ENCODE assay signal across 1 cellular context in genomic region chr7:66150471-66150870, GRCh38.
TF ChIP-seq lines count a peak whose summit lies in the region.

No MANE protein-coding gene starts in this region.

TF ChIP-seq in SK-N-SH treated with all-trans-retinoic acid at 6 μM for 48 hours, 23 proteins besides CTCF, POLR2A, EP300 and RAD21 (continued from another document):
- TF ChIP-seq CREB5 (CRISPR knock-in tag; IDR thresholded peaks at IDR 0.05; ENCODE audit: low read depth) (no peak), ZC3H10 (CRISPR knock-in tag; IDR thresholded peaks at IDR 0.05) (no peak), TOX (CRISPR knock-in tag; IDR thresholded peaks at IDR 0.05; ENCODE audit: borderline replicate concordance) (no peak), PPARA (CRISPR knock-in tag; IDR thresholded peaks at IDR 0.05; ENCODE audit: borderline replicate concordance) (0 out of 2 replicates have a peak, but pooled peaks have one; percentile 28), ZNF565 (CRISPR knock-in tag; conservative IDR thresholded peaks at IDR 0.05; ENCODE audit: low read depth) (no peak), ISL1 (CRISPR knock-in tag; IDR thresholded peaks at IDR 0.05) (peak; percentile 58)
- TF ChIP-seq, protein P1, sequence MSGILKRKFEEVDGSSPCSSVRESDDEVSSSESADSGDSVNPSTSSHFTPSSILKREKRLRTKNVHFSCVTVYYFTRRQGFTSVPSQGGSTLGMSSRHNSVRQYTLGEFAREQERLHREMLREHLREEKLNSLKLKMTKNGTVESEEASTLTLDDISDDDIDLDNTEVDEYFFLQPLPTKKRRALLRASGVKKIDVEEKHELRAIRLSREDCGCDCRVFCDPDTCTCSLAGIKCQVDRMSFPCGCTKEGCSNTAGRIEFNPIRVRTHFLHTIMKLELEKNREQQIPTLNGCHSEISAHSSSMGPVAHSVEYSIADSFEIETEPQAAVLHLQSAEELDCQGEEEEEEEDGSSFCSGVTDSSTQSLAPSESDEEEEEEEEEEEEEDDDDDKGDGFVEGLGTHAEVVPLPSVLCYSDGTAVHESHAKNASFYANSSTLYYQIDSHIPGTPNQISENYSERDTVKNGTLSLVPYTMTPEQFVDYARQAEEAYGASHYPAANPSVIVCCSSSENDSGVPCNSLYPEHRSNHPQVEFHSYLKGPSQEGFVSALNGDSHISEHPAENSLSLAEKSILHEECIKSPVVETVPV (CRISPR knock-in tag; IDR thresholded peaks at IDR 0.05) = no peak
TF ChIP-seq in SK-N-SH treated with all-trans-retinoic acid at 6 μM for 48 hours: peak in this region for 8.
